Comparison of ENCODE assay signal across 1 cellular context in genomic region chr1:198624648-198624980, GRCh38.
TF ChIP-seq lines count a peak whose summit lies in the region.

No MANE protein-coding gene starts in this region.

TF ChIP-seq in GM12878, 131 proteins besides CTCF, POLR2A, EP300 and RAD21:
- TF ChIP-seq FOXK2 (IDR thresholded peaks at IDR 0.05) (no peak), NFXL1 (IDR thresholded peaks at IDR 0.05; ENCODE audit: borderline replicate concordance) (no peak), TCF7 (IDR thresholded peaks at IDR 0.05; ENCODE audit: borderline replicate concordance) (no peak), ATF3 (IDR thresholded peaks at IDR 0.05; ENCODE audit: borderline replicate concordance, extremely low read depth, low read depth, low read length) (no peak), EED (IDR thresholded peaks at IDR 0.05; ENCODE audit: low read depth) (no peak), ZBED1 (IDR thresholded peaks at IDR 0.05; ENCODE audit: borderline replicate concordance) (no peak), ZNF207 (IDR thresholded peaks at IDR 0.05; ENCODE audit: borderline replicate concordance) (no peak), SUZ12 (IDR thresholded peaks at IDR 0.05; ENCODE audit: unreplicated experiment) (no peak), TCF12 (IDR thresholded peaks at IDR 0.05; ENCODE audit: low read depth, low read length) (no peak), GATAD2B (conservative IDR thresholded peaks at IDR 0.05; ENCODE audit: low read depth) (no peak), ZBTB40 (IDR thresholded peaks at IDR 0.05; ENCODE audit: borderline replicate concordance) (no peak), E4F1 (IDR thresholded peaks at IDR 0.05; ENCODE audit: borderline replicate concordance, partially characterized antibody) (no peak)
- TF ChIP-seq, protein P1, sequence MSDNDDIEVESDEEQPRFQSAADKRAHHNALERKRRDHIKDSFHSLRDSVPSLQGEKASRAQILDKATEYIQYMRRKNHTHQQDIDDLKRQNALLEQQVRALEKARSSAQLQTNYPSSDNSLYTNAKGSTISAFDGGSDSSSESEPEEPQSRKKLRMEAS (IDR thresholded peaks at IDR 0.05; ENCODE audit: low read depth, low read length) = no peak
- TF ChIP-seq, protein P2, sequence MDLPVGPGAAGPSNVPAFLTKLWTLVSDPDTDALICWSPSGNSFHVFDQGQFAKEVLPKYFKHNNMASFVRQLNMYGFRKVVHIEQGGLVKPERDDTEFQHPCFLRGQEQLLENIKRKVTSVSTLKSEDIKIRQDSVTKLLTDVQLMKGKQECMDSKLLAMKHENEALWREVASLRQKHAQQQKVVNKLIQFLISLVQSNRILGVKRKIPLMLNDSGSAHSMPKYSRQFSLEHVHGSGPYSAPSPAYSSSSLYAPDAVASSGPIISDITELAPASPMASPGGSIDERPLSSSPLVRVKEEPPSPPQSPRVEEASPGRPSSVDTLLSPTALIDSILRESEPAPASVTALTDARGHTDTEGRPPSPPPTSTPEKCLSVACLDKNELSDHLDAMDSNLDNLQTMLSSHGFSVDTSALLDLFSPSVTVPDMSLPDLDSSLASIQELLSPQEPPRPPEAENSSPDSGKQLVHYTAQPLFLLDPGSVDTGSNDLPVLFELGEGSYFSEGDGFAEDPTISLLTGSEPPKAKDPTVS (IDR thresholded peaks at IDR 0.05; ENCODE audit: low read depth, low read length) = no peak
